ENCODE assay signal across 13 cellular contexts in genomic region chr6:28757429-28758045, GRCh38.
DNase-seq lines count a peak whose midpoint lies in the region; TF ChIP-seq lines count a peak whose summit lies in the region.
"Had no signal": no experiment of that assay in that cellular context is flagged by ENCODE, and none has a peak within 500 bp of the region (broad histone marks: within the 10 kb centered on the region; RNA-seq: fewer than 3 reads in every experiment).

No MANE protein-coding gene starts in this region.

- H3K27me3 ChIP-seq in HAP-1 (ENCODE audit: low read depth), result no peaks in the 10 kb centered on the region
- H3K27me3 ChIP-seq in CD4-positive, alpha-beta memory T cell (ENCODE audit: insufficient read depth, low read length), result peaks cover 4% of the 10 kb centered on the region
- peaks cover 0 to 89% (median 12%) of the 10 kb centered on the region in 4 donors for H3K27me3 ChIP-seq in esophagus muscularis mucosa

- intact Hi-C loops in OCI-LY7 (cut with micrococcal nuclease; ENCODE audit: unreplicated experiment) (no loop called here), esophagus muscularis mucosa (cut with DNase I) (no loop called here)
- intact Hi-C loops in CD4-positive, alpha-beta memory T cell (cut with micrococcal nuclease), result no loop called here

- H3K27ac Mint-ChIP-seq in osteocyte (ENCODE audit: unreplicated experiment), result no peak overlapping the region
- no peak overlapping the region for H3K27ac Mint-ChIP-seq in CD4-positive, alpha-beta memory T cell
- H3K27ac Mint-ChIP-seq: effector memory CD8-positive, alpha-beta T cell; immature natural killer cell; natural killer cell treated with Interleukin-12 subunit alpha and Interleukin-12 subunit beta and Interleukin-15 and Interleukin-18, amount 100 ng/mL, for 72 hours had no signal

- H3K4me2 ChIP-seq in OCI-LY7 (ENCODE audit: low read length), result 0 out of 2 replicates have a peak overlapping the region, but pooled peaks have one; percentile 50

- no peak overlapping the region for H2AFZ ChIP-seq in OCI-LY7 (ENCODE audit: low read length)

- H4K20me1 ChIP-seq in OCI-LY7 (ENCODE audit: insufficient read depth, low read length), result no peaks in the 10 kb centered on the region

- WGBS in esophagus muscularis mucosa, result 39% methylated on average over 33 of the region's 33 CpGs

- no peaks in the 10 kb centered on the region for H3K79me2 ChIP-seq in OCI-LY7 (ENCODE audit: insufficient read depth, low read depth, low read length)

- POLR2A ChIA-PET in OCI-LY7 (lab: Charles Lee), result no interaction called here
- POLR2A ChIA-PET in CD4-positive, alpha-beta memory T cell (lab: Charles Lee; ENCODE audit: partially characterized antibody), result no interaction called here

- peak overlapping the region; percentile 55 for H3K4me3 Mint-ChIP-seq in osteocyte (ENCODE audit: unreplicated experiment)
- no peak overlapping the region for H3K4me3 Mint-ChIP-seq in CD4-positive, alpha-beta memory T cell
- H3K4me3 Mint-ChIP-seq: effector memory CD8-positive, alpha-beta T cell; immature natural killer cell; natural killer cell treated with Interleukin-12 subunit alpha and Interleukin-12 subunit beta and Interleukin-15 and Interleukin-18, amount 100 ng/mL, for 72 hours had no signal

- H3K27ac ChIP-seq in OCI-LY7 (ENCODE audit: low read depth, low read length, poor library complexity, severe bottlenecking), result no peak overlapping the region
- H3K27ac ChIP-seq in CD4-positive, alpha-beta memory T cell (ENCODE audit: low read depth, low read length), result no peak overlapping the region
- no peak overlapping the region for H3K27ac ChIP-seq in esophagus muscularis mucosa (replicated peaks in 1 of 4)
- H3K27ac ChIP-seq: SJSA1 had no signal

- TF ChIP-seq EP300 in esophagus muscularis mucosa (IDR thresholded peaks at IDR 0.05), result no peak

- H3K36me3 ChIP-seq in HAP-1 (replicated peaks), result no peaks in the 10 kb centered on the region
- no peaks in the 10 kb centered on the region for H3K36me3 ChIP-seq in OCI-LY7 (ENCODE audit: insufficient read depth, low read length)
- no peaks in the 10 kb centered on the region for H3K36me3 ChIP-seq in CD4-positive, alpha-beta memory T cell (ENCODE audit: insufficient read depth, low read length)
- no peaks in the 10 kb centered on the region for H3K36me3 ChIP-seq in esophagus muscularis mucosa
- H3K36me3 ChIP-seq: SJSA1 had no signal

- DNase-seq in HAP-1 (ENCODE audit: low spot score in 2 of 2) (peak in 1 of 2 experiments; percentile 49), OCI-LY7 (ENCODE audit: low spot score) (no peak), epithelial cell of esophagus (ENCODE audit: low read depth) (peak; percentile 61), osteocyte (ENCODE audit: extremely low spot score, unreplicated experiment) (no peak), SW480 (ENCODE audit: low spot score) (no peak), NCI-H524 treated with DMSO at 0.1 percent for 48 hours (lab: John Stamatoyannopoulos, UW) (no peak), esophagus muscularis mucosa (ENCODE audit: extremely low spot score) (no peak)
- no peak for DNase-seq in CD4-positive, alpha-beta memory T cell
- DNase-seq: activated CD4-positive, alpha-beta T cell treated with anti-CD3 and anti-CD28 coated beads for 4 hours; effector memory CD8-positive, alpha-beta T cell; immature natural killer cell had no signal

- TF ChIP-seq CTCF in OCI-LY7 (conservative IDR thresholded peaks at IDR 0.05; ENCODE audit: low read length) (no peak), epithelial cell of esophagus (IDR thresholded peaks at IDR 0.05; ENCODE audit: insufficient read depth, low read depth, low read length, missing control alignments) (no peak), osteocyte (IDR thresholded peaks at IDR 0.05) (no peak), esophagus muscularis mucosa (IDR thresholded peaks at IDR 0.05) (no peak)

- peaks cover 17% of the 10 kb centered on the region for H3K4me1 ChIP-seq in HAP-1
- H3K4me1 ChIP-seq in OCI-LY7 (ENCODE audit: insufficient read depth, low read length, poor library complexity, severe bottlenecking), result no peaks in the 10 kb centered on the region
- no peaks in the 10 kb centered on the region for H3K4me1 ChIP-seq in CD4-positive, alpha-beta memory T cell (ENCODE audit: insufficient read depth, low read length)
- H3K4me1 ChIP-seq in esophagus muscularis mucosa, result no peaks in the 10 kb centered on the region
- H3K4me1 ChIP-seq: SJSA1 had no signal

- TF ChIP-seq POLR2A in esophagus muscularis mucosa (IDR thresholded peaks at IDR 0.05; ENCODE audit: low read depth), result no peak

- H3K9me3 Mint-ChIP-seq in osteocyte (ENCODE audit: unreplicated experiment), result no peaks in the 10 kb centered on the region
- H3K9me3 Mint-ChIP-seq in CD4-positive, alpha-beta memory T cell, result peaks cover 0 to 11% (median 4%) of the 10 kb centered on the region in 8 donors
- H3K9me3 Mint-ChIP-seq: effector memory CD8-positive, alpha-beta T cell; natural killer cell treated with Interleukin-12 subunit alpha and Interleukin-12 subunit beta and Interleukin-15 and Interleukin-18, amount 100 ng/mL, for 72 hours had no signal

- no peaks in the 10 kb centered on the region for H3K9me3 ChIP-seq in HAP-1
- no peaks in the 10 kb centered on the region for H3K9me3 ChIP-seq in OCI-LY7 (ENCODE audit: low read length)
- H3K9me3 ChIP-seq in CD4-positive, alpha-beta memory T cell (ENCODE audit: control insufficient read depth in 1 of 2, low read length in 2 of 2), result no peaks in the 10 kb centered on the region
- peaks cover 0 to 7% (median 2%) of the 10 kb centered on the region in 4 donors for H3K9me3 ChIP-seq in esophagus muscularis mucosa
- H3K9me3 ChIP-seq: SJSA1 had no signal

- no peaks in the 10 kb centered on the region for H3K36me3 Mint-ChIP-seq in osteocyte (ENCODE audit: unreplicated experiment)
- no peaks in the 10 kb centered on the region for H3K36me3 Mint-ChIP-seq in CD4-positive, alpha-beta memory T cell
- H3K36me3 Mint-ChIP-seq: immature natural killer cell; natural killer cell treated with Interleukin-12 subunit alpha and Interleukin-12 subunit beta and Interleukin-15 and Interleukin-18, amount 100 ng/mL, for 72 hours had no signal

- no peaks in the 10 kb centered on the region for H3K9me2 ChIP-seq in OCI-LY7 (ENCODE audit: insufficient read depth, low read length)

- peaks cover 5% of the 10 kb centered on the region for H3K4me1 Mint-ChIP-seq in osteocyte (ENCODE audit: unreplicated experiment)
- H3K4me1 Mint-ChIP-seq in CD4-positive, alpha-beta memory T cell, result peaks cover 0 to 2% (median 0%) of the 10 kb centered on the region in 4 donors
- H3K4me1 Mint-ChIP-seq: immature natural killer cell had no signal

- in situ Hi-C loops in HAP-1 (cut with MboI; ENCODE audit: low sequenced_read_pairs), result no loop called here

- no TSS peak for BruUV-seq in OCI-LY7 (replicated peaks; lab: Mats Ljungman, UMichigan)

- H3K27me3 Mint-ChIP-seq in osteocyte (ENCODE audit: unreplicated experiment), result peaks cover 18% of the 10 kb centered on the region
- H3K27me3 Mint-ChIP-seq in CD4-positive, alpha-beta memory T cell, result peaks cover 36 to 39% of the 10 kb centered on the region in 2 donors

- H3K4me3 ChIP-seq in HAP-1 (peak overlapping the region; percentile 35), OCI-LY7 (ENCODE audit: low read depth, low read length, poor library complexity, severe bottlenecking) (no peak overlapping the region), epithelial cell of esophagus (ENCODE audit: low read length) (peak overlapping the region; percentile 35), esophagus muscularis mucosa (no peak overlapping the region)
- no peak overlapping the region for H3K4me3 ChIP-seq in CD4-positive, alpha-beta memory T cell (ENCODE audit: low read length in 2 of 2)
- H3K4me3 ChIP-seq: SJSA1 had no signal

- CTCF ChIA-PET in OCI-LY7 (lab: Charles Lee; ENCODE audit: unreplicated experiment), result no interaction called here
- CTCF ChIA-PET in CD4-positive, alpha-beta memory T cell (lab: Charles Lee; ENCODE audit: partially characterized antibody), result no interaction called here

Comparison
In these comparisons a context has a peak if more than half of its experiments do, and no peak if none do; other contexts are left out.
1. H3K4me3 ChIP-seq: peak in HAP-1 (single experiment) and epithelial cell of esophagus (single experiment); none in OCI-LY7 (single experiment), CD4-positive, alpha-beta memory T cell (0 of 2) and esophagus muscularis mucosa (0 of 4).